In the genomic region with DNA sequence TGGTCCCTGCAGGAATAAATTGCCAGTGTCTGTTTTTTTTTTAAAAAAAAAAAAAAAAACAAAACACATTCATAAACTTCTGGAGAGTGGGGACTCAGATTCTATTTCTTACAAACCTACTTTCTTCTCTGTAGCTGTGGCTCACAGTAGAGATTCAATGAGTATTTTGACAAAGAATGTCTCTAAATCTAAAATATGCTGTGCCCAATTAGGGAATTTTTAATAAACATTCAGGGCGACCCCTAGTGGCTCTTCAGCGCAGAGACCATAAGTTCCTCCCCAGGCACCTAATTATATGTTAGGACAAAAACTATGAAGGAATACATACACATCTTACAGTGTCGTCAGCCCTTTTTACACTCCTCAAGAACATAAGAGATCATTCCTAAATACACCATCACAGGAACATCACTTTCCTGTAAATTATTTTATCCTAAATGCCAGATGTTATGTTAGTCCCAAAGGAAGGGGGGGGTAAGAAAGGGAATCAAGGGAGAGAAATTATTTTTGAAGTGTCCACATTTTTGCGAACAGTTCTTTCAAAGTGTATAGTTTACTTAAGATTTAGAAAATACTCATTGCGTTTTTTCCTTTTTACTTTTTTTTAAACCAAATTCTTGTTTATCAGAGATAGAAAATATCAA, we compare ENCODE assay signal across 8 cellular contexts. TPM values are rescaled to one million over a fixed set of nuclear protein-coding genes. Genes with fewer than 3 reads are reported as not detected.
DNase-seq lines count a peak whose midpoint lies in the region; ATAC-seq, FAIRE-seq and TF ChIP-seq lines count a peak whose summit lies in the region.

No MANE protein-coding gene starts in this region.

- CTCF ChIA-PET in WTC11 (lab: Charles Lee): interaction anchor here (0.6 to 2.0 kb wide), 4 partner anchors 18 to 486 kb away, joined by 3 to 4 read pairs (median 3); no protein-coding TSS in a partner anchor

- H3K27me3 Mint-ChIP-seq in WTC11 (ENCODE audit: low read depth): no peaks in the 10 kb centered on the region

- POLR2A ChIA-PET in WTC11 (lab: Charles Lee): no interaction called here

- H3K9me3 Mint-ChIP-seq in WTC11: no peaks in the 10 kb centered on the region

- no peak overlapping the region for H3K4me3 Mint-ChIP-seq in WTC11

- ATAC-seq in WTC11: 0 out of 2 replicates have a peak, but pooled peaks have one; percentile 12

- peak; percentile 61 for TF ChIP-seq CTCF in WTC11 (IDR thresholded peaks at IDR 0.05)

- H3K27ac Mint-ChIP-seq in WTC11: no peak overlapping the region

- peaks cover 33% of the 10 kb centered on the region for H3K4me1 Mint-ChIP-seq in WTC11

- peak; percentile 20 for DNase-seq in stimulated activated CD4-positive, alpha-beta T cell treated with anti-CD3 and anti-CD28 coated beads, Interleukin-12 subunit alpha, Interleukin-12 subunit beta, amount 100 ng/mL, for 4 hours
- DNase-seq in stimulated activated CD4-positive, alpha-beta T cell treated with anti-CD3 and anti-CD28 coated beads, Interleukin-4, amount 100 ng/mL, for 4 hours: no peak
- peak; percentile 19 to 38 for DNase-seq in NCI-H1930 (lab: John Stamatoyannopoulos, UW)
- no peak for DNase-seq in WTC11 (ENCODE audit: low spot score)
- no peak for DNase-seq in frontal cortex (ENCODE audit: low spot score in 2 of 2)
- peak; percentile 50 for DNase-seq in renal cortical epithelial cell (ENCODE audit: low read depth)
- DNase-seq in putamen (ENCODE audit: low spot score): no peak
- no peak for DNase-seq in epidermal melanocyte (ENCODE audit: insufficient read length, low spot score)

- no peaks in the 10 kb centered on the region for H3K36me3 Mint-ChIP-seq in WTC11

- peak; percentile 6 for FAIRE-seq in frontal cortex (lab: Jason Lieb, UNC)

TF ChIP-seq in WTC11, 78 proteins besides CTCF, POLR2A, EP300 and RAD21:
- TF ChIP-seq ZNF281 (CRISPR knock-in tag; IDR thresholded peaks at IDR 0.05) (no peak), SP1 (CRISPR knock-in tag; conservative IDR thresholded peaks at IDR 0.05) (no peak), ETV6 (CRISPR knock-in tag; IDR thresholded peaks at IDR 0.05) (no peak), ZNF317 (CRISPR knock-in tag; IDR thresholded peaks at IDR 0.05; ENCODE audit: borderline replicate concordance, low read depth) (no peak), ATF1 (CRISPR knock-in tag; IDR thresholded peaks at IDR 0.05) (no peak), ZBTB43 (CRISPR knock-in tag; IDR thresholded peaks at IDR 0.05) (no peak), USF2 (CRISPR knock-in tag; IDR thresholded peaks at IDR 0.05) (no peak), NFE2L1 (CRISPR knock-in tag; IDR thresholded peaks at IDR 0.05) (no peak), CREM (CRISPR knock-in tag; IDR thresholded peaks at IDR 0.05) (no peak), HMGA2 (CRISPR knock-in tag; IDR thresholded peaks at IDR 0.05) (no peak)

RNA-seq across cellular contexts. Expression of gene NAA20, which starts 21.8 kb away (rescaled TPM):
- total RNA-seq in WTC11 (2021) (28.9 to 34.0 TPM (median 30.6 TPM) in 3 replicates), frontal cortex (46.5 TPM), renal cortical epithelial cell (49.1 and 57.0 TPM in 2 replicates)

RNA-seq across cellular contexts. Expression of gene CRNKL1, which starts 56.9 kb away (rescaled TPM):
- total RNA-seq in WTC11 (2021) (21.8 to 22.6 TPM (median 22.2 TPM) in 3 replicates), frontal cortex (74.6 TPM), renal cortical epithelial cell (21.9 and 34.5 TPM in 2 replicates)

RNA-seq across cellular contexts. Expression of gene CFAP61, which starts 57.0 kb away (rescaled TPM):
- total RNA-seq in WTC11 (2021) (0.18 to 0.61 TPM in 2 of 3 replicates, not detected in the other), frontal cortex (2.0 TPM), renal cortical epithelial cell (2.0 TPM in 1 of 2 replicates, not detected in the other)

Comparison
In these comparisons a context has a peak if more than half of its experiments do, and no peak if none do; other contexts are left out.
1. DNase-seq: peak in stimulated activated CD4-positive, alpha-beta T cell treated with anti-CD3 and anti-CD28 coated beads, Interleukin-12 subunit alpha, Interleukin-12 subunit beta, amount 100 ng/mL, for 4 hours (single experiment), NCI-H1930 (2 of 2) and renal cortical epithelial cell (single experiment); none in stimulated activated CD4-positive, alpha-beta T cell treated with anti-CD3 and anti-CD28 coated beads, Interleukin-4, amount 100 ng/mL, for 4 hours (0 of 2), WTC11 (single experiment), frontal cortex (0 of 2), putamen (single experiment) and epidermal melanocyte (single experiment).